In genomic region chr19:56964526-56964925, GRCh38 we compare ENCODE assay signal across 8 cellular contexts.
"Had no signal": no experiment of that assay in that cellular context is flagged by ENCODE, and none has a peak within 500 bp of the region (broad histone marks: within the 10 kb centered on the region; RNA-seq: fewer than 3 reads in every experiment).

No MANE protein-coding gene starts in this region.

- H3K4me1 ChIP-seq: HAP-1 had no signal

- H3K27me3 Mint-ChIP-seq: IgD-negative memory B cell had no signal

- DNase-seq: GM23248, GOT3, H7, HFFc6, KBM-7 had no signal

- H3K4me3 Mint-ChIP-seq: HFFc6 had no signal

- H3K27ac ChIP-seq: GM23248 had no signal

- H3K36me3 ChIP-seq: HAP-1 had no signal

- ATAC-seq: HCT116 had no signal

- H3K9me3 ChIP-seq: HAP-1 had no signal

- H3K27ac Mint-ChIP-seq: HFFc6 had no signal

- H3K4me3 ChIP-seq: GM23248, HAP-1 had no signal
